Comparison of ENCODE assay signal across 28 cellular contexts in genomic region chr13:94901070-94901469, GRCh38.
"Had no signal": no experiment of that assay in that cellular context is flagged by ENCODE, and none has a peak within 500 bp of the region (broad histone marks: within the 10 kb centered on the region; RNA-seq: fewer than 3 reads in every experiment).

No MANE protein-coding gene starts in this region.

- H3K27ac Mint-ChIP-seq: mesothelial cell of epicardium; naive B cell; natural killer cell; nephron progenitor cell; neural progenitor cell; progenitor cell of endocrine pancreas; stimulated activated naive B cell treated with anti-CD40 and anti-IgM and Interleukin-4, amounts not matched to agents 10 μg/mL and 1 μg/mL and 100 μg/mL, for 72 hours had no signal

- H3K4me2 ChIP-seq: neural progenitor cell had no signal

- H3K4me3 ChIP-seq: left ventricle myocardium inferior, lung, neural progenitor cell, ovary, right atrium auricular region, skin epidermis, stomach, testis, thyroid gland, transverse colon, upper lobe of left lung, vagina had no signal

- ATAC-seq: natural killer cell; sciatic nerve; stimulated activated naive B cell treated with anti-CD40 and anti-IgM and Interleukin-4, amounts not matched to agents 10 μg/mL and 1 μg/mL and 100 μg/mL, for 72 hours; stimulated activated naive CD8-positive, alpha-beta T cell treated with anti-CD3 and anti-CD28 coated beads, Interleukin-15, Interleukin-2, amounts not matched to agents 100 U/mL and 50 U/mL, for 24 hours had no signal

- H3K27ac ChIP-seq: left ventricle myocardium inferior, neural progenitor cell, neutrophil, ovary, right atrium auricular region, skin epidermis, stomach, testis, thyroid gland, transverse colon, upper lobe of left lung, vagina had no signal

- H3K4me3 Mint-ChIP-seq: mesothelial cell of epicardium; naive B cell; natural killer cell; nephron progenitor cell; neural progenitor cell; stimulated activated naive B cell treated with anti-CD40 and anti-IgM and Interleukin-4, amounts not matched to agents 10 μg/mL and 1 μg/mL and 100 μg/mL, for 72 hours had no signal

- DNase-seq: islet precursor cell; left ventricle myocardium inferior; mesendoderm; naive B cell; natural killer cell; nephron progenitor cell; occipital lobe; ovary; stimulated activated CD4-positive, alpha-beta T cell treated with anti-CD3 and anti-CD28 coated beads, Interleukin-12 subunit alpha, Interleukin-12 subunit beta, amount 100 ng/mL, for 4 hours; stimulated activated CD4-positive, alpha-beta T cell treated with anti-CD3 and anti-CD28 coated beads, Interleukin-15, amount 100 ng/mL, for 24 hours; stimulated activated CD4-positive, alpha-beta T cell treated with anti-CD3 and anti-CD28 coated beads, Interleukin-2, amount 100 ng/mL, for 24 hours; stimulated activated CD4-positive, alpha-beta T cell treated with anti-CD3 and anti-CD28 coated beads, Interleukin-4, amount 100 ng/mL, for 1 hour; stimulated activated naive B cell treated with anti-CD40 and anti-IgM and Interleukin-4, amounts not matched to agents 10 μg/mL and 1 μg/mL and 100 μg/mL, for 72 hours; stimulated activated naive CD8-positive, alpha-beta T cell treated with anti-CD3 and anti-CD28 coated beads, Interleukin-15, Interleukin-2, amounts not matched to agents 100 U/mL and 50 U/mL, for 24 hours; stomach; testis; thyroid gland; transverse colon; upper lobe of left lung had no signal

- H3K4me1 ChIP-seq: left ventricle myocardium inferior, neural progenitor cell, right atrium auricular region, stomach, testis, thyroid gland, transverse colon, upper lobe of left lung, vagina had no signal

- H3K27me3 ChIP-seq: neural progenitor cell, neutrophil, ovary, right atrium auricular region, stomach, testis, thyroid gland, transverse colon, upper lobe of left lung, vagina had no signal

- H3K36me3 ChIP-seq: left ventricle myocardium inferior, neural progenitor cell, neutrophil, ovary, right atrium auricular region, stomach, thyroid gland, transverse colon, upper lobe of left lung, vagina had no signal

- H2AFZ ChIP-seq: neural progenitor cell had no signal

- H3K4me1 Mint-ChIP-seq: mesothelial cell of epicardium; naive B cell; natural killer cell; nephron progenitor cell; neural progenitor cell; stimulated activated naive B cell treated with anti-CD40 and anti-IgM and Interleukin-4, amounts not matched to agents 10 μg/mL and 1 μg/mL and 100 μg/mL, for 72 hours had no signal

- H3K9me3 Mint-ChIP-seq: mesothelial cell of epicardium; naive B cell; natural killer cell; nephron progenitor cell; neural progenitor cell; stimulated activated naive B cell treated with anti-CD40 and anti-IgM and Interleukin-4, amounts not matched to agents 10 μg/mL and 1 μg/mL and 100 μg/mL, for 72 hours had no signal

- H3K9ac ChIP-seq: neural progenitor cell had no signal

- H3K9me3 ChIP-seq: left ventricle myocardium inferior, neutrophil, ovary, right atrium auricular region, stomach, testis, thyroid gland, transverse colon, upper lobe of left lung, vagina had no signal

- H3K36me3 Mint-ChIP-seq: mesothelial cell of epicardium; naive B cell; natural killer cell; neural progenitor cell; stimulated activated naive B cell treated with anti-CD40 and anti-IgM and Interleukin-4, amounts not matched to agents 10 μg/mL and 1 μg/mL and 100 μg/mL, for 72 hours had no signal

- H3K27me3 Mint-ChIP-seq: naive B cell; progenitor cell of endocrine pancreas; stimulated activated naive B cell treated with anti-CD40 and anti-IgM and Interleukin-4, amounts not matched to agents 10 μg/mL and 1 μg/mL and 100 μg/mL, for 72 hours had no signal
